ENCODE assay signal across 14 cellular contexts in the genomic region with DNA sequence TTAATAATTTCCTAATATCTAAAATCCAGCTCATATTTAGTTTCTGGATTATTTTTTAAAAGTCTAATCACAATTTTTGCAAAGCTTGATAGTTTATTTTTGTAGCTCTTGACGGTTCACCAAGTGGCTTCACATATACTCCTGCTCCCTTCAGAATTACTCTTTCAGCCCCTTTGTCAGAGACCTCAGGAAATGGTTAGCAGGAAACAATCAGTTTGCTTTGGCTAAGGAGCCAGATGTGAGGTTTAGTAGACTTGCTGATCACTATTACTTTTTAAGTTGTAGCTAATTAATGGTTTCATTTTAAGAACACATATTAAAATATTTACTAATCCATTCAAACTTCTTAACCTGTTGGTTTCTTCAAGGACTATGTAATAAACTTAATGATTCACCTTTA. TPM values are rescaled to one million over a fixed set of nuclear protein-coding genes. Genes with fewer than 3 reads are reported as not detected.
DNase-seq lines count a peak whose midpoint lies in the region; ATAC-seq, FAIRE-seq and TF ChIP-seq lines count a peak whose summit lies in the region.
"Had no signal": no experiment of that assay in that cellular context is flagged by ENCODE, and none has a peak within 500 bp of the region (broad histone marks: within the 10 kb centered on the region; RNA-seq: fewer than 3 reads in every experiment).

No MANE protein-coding gene starts in this region.

- H3K4me3 Mint-ChIP-seq in brain, result peak overlapping the region; percentile 45 to 81 (median 65)

- H3K4me2 ChIP-seq in A549, result peak overlapping the region; percentile 77; the same call in 2 of the 3 replicates
- peak overlapping the region; percentile 25 for H3K4me2 ChIP-seq in OCI-LY3 (ENCODE audit: low read length)

- TF ChIP-seq EP300 in A549 (IDR thresholded peaks at IDR 0.05), result no peak

- POLR2A ChIA-PET in A549 (lab: Yijun Ruan, JAX), result no interaction called here

- no peak overlapping the region for H2AFZ ChIP-seq in OCI-LY3 (ENCODE audit: low read depth, low read length)
- H2AFZ ChIP-seq: GM23248 had no signal

- H3K4me1 Mint-ChIP-seq in brain, result peaks cover 43% of the 10 kb centered on the region

- DNase-seq in A549 (ENCODE audit: low read depth in 1 of 2, low spot score in 1 of 2) (no peak), D721Med (ENCODE audit: insufficient read length, low spot score) (no peak), islet precursor cell (no peak), NCI-H510A treated with DMSO at 0.1 percent for 48 hours (lab: John Stamatoyannopoulos, UW) (no peak), NCI-H345 treated with DMSO at 0.1 percent for 48 hours (lab: John Stamatoyannopoulos, UW; ENCODE audit: unreplicated experiment) (no peak)
- DNase-seq: activated effector memory CD4-positive, alpha-beta T cell treated with anti-CD3 and anti-CD28 coated beads, Interleukin-2, amount 50 U/mL, for 16 hours; GM23248; immature natural killer cell; sigmoid colon had no signal

- H3K9me3 ChIP-seq in A549 (no peaks in the 10 kb centered on the region), OCI-LY3 (ENCODE audit: insufficient read depth, low read length) (no peaks in the 10 kb centered on the region)
- H3K9me3 ChIP-seq: sigmoid colon, suprapubic skin had no signal

- H4K20me1 ChIP-seq in OCI-LY3 (ENCODE audit: insufficient read depth, low read length), result no peaks in the 10 kb centered on the region

- no peak overlapping the region for H3K27ac Mint-ChIP-seq in brain
- H3K27ac Mint-ChIP-seq: immature natural killer cell had no signal

- H3K27me3 Mint-ChIP-seq in brain, result peaks cover 12% of the 10 kb centered on the region
- H3K27me3 Mint-ChIP-seq: IgD-negative memory B cell had no signal

- ATAC-seq in A549 (no peak), HG02938 (IDR thresholded peaks at IDR 0.05; ENCODE audit: unreplicated experiment) (no peak)

- FAIRE-seq in A549 (lab: Jason Lieb, UNC) (no peak), D721Med (lab: Jason Lieb, UNC) (peak; percentile 29)

- peaks cover 36% of the 10 kb centered on the region for H3K36me3 Mint-ChIP-seq in brain
- H3K36me3 Mint-ChIP-seq: immature natural killer cell had no signal

- H3K27me3 ChIP-seq in OCI-LY3 (ENCODE audit: low read depth, low read length), result no peaks in the 10 kb centered on the region
- H3K27me3 ChIP-seq: sigmoid colon, suprapubic skin had no signal

- H3K9me3 Mint-ChIP-seq in brain, result no peaks in the 10 kb centered on the region
- H3K9me3 Mint-ChIP-seq: IgD-negative memory B cell, immature natural killer cell had no signal

- H3K79me2 ChIP-seq in OCI-LY3 (ENCODE audit: low read length), result peaks cover 38% of the 10 kb centered on the region

- no peak overlapping the region for H3K4me3 ChIP-seq in A549
- H3K4me3 ChIP-seq in OCI-LY3 (ENCODE audit: low read length), result peak overlapping the region; percentile 10
- H3K4me3 ChIP-seq: GM23248, sigmoid colon, suprapubic skin had no signal

- H3K27ac ChIP-seq in A549 (no peak overlapping the region), OCI-LY3 (ENCODE audit: low read length) (no peak overlapping the region)
- H3K27ac ChIP-seq: GM23248, sigmoid colon, suprapubic skin had no signal

- TF ChIP-seq RAD21 in A549 (conservative IDR thresholded peaks at IDR 0.05 in 1 of 2, IDR thresholded peaks at IDR 0.05 in 1 of 2), result no peak

- 0 out of 2 replicates have a peak overlapping the region, but pooled peaks have one; percentile 3 for H3K9ac ChIP-seq in OCI-LY3 (ENCODE audit: low read length)
- H3K9ac ChIP-seq: GM23248 had no signal

- TF ChIP-seq CTCF in A549 (IDR thresholded peaks at IDR 0.05) (no peak), D721Med (IDR thresholded peaks at IDR 0.05; ENCODE audit: insufficient read depth, missing control alignments) (no peak), OCI-LY3 (IDR thresholded peaks at IDR 0.05; ENCODE audit: low read depth, low read length) (no peak), brain (conservative IDR thresholded peaks at IDR 0.05) (no peak)

- CTCF ChIA-PET in A549 (lab: Yijun Ruan, JAX), result interaction anchor here (0.7 kb wide), 3 partner anchors 10 to 1172 kb away, joined by 3 to 6 read pairs (median 5); no protein-coding TSS in a partner anchor

- 65% methylated on average over 1 of the region's 1 CpG for WGBS in A549 (ENCODE audit: missing lambda C conversion rate)

- peaks cover 15% of the 10 kb centered on the region for H3K36me3 ChIP-seq in OCI-LY3 (replicated peaks; ENCODE audit: low read depth, low read length)
- H3K36me3 ChIP-seq: sigmoid colon had no signal

- H3K4me1 ChIP-seq in A549 (peaks cover 10% of the 10 kb centered on the region; the same call in 2 of the 3 replicates), OCI-LY3 (ENCODE audit: low read length) (peaks cover 13% of the 10 kb centered on the region; the same call in 1 of the 2 replicates)

- TF ChIP-seq POLR2A in A549 (IDR thresholded peaks at IDR 0.05; ENCODE audit: low read length), result no peak

TF ChIP-seq in A549, 52 proteins besides CTCF, POLR2A, EP300 and RAD21:
- TF ChIP-seq RCOR1 (IDR thresholded peaks at IDR 0.05; ENCODE audit: low read depth, low read length), result no peak
- TF ChIP-seq, protein P1, sequence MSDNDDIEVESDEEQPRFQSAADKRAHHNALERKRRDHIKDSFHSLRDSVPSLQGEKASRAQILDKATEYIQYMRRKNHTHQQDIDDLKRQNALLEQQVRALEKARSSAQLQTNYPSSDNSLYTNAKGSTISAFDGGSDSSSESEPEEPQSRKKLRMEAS (IDR thresholded peaks at IDR 0.05), result no peak
- no peak for TF ChIP-seq RARB (CRISPR knock-in tag; IDR thresholded peaks at IDR 0.05)
- TF ChIP-seq KDM1A (IDR thresholded peaks at IDR 0.05; ENCODE audit: low read depth), result no peak
- no peak for TF ChIP-seq HOXA7 (CRISPR knock-in tag; IDR thresholded peaks at IDR 0.05)
- TF ChIP-seq REST (IDR thresholded peaks at IDR 0.05), result no peak
- no peak for TF ChIP-seq EHMT2 (IDR thresholded peaks at IDR 0.05; ENCODE audit: low read depth)
- no peak for TF ChIP-seq ESRRA (IDR thresholded peaks at IDR 0.05; ENCODE audit: borderline replicate concordance, low read length)
- no peak for TF ChIP-seq HDAC2 (IDR thresholded peaks at IDR 0.05)
- TF ChIP-seq JUNB (IDR thresholded peaks at IDR 0.05), result no peak
- TF ChIP-seq ZSCAN20 (CRISPR knock-in tag; IDR thresholded peaks at IDR 0.05), result no peak
- TF ChIP-seq RFX5 (IDR thresholded peaks at IDR 0.05), result no peak
- no peak for TF ChIP-seq TFCP2L1 (CRISPR knock-in tag; IDR thresholded peaks at IDR 0.05)

RNA-seq across cellular contexts. Expression of gene RBBP8, which starts 2.3 kb away (rescaled TPM):
- polyA plus RNA-seq in A549 (2011; rRNA removed), result 49.6 and 65.4 TPM in 2 replicates
- polyA plus RNA-seq in A549 (2012; cell fraction: cytosol; rRNA removed), result 11.4 and 13.0 TPM in 2 replicates
- 4.4 and 8.5 TPM in 2 replicates for polyA plus RNA-seq in A549 (2012; cell fraction: nucleus; rRNA removed)
- polyA plus RNA-seq in A549 (2017; fragmentation: RNase III; extraction: RNeasy Plus Mini Kit Qiagen cat#74134 plus additional on column Dnase treatment), result 25.6 to 28.2 TPM (median 26.8 TPM) in 3 replicates
- 14.9 and 19.3 TPM in 2 replicates for polyA minus RNA-seq in A549 (2011; rRNA and poly(A)+ RNA removed)
- 11.5 TPM for polyA plus RNA-seq in brain (ENCODE audit: insufficient read depth, low read depth, low replicate concordance)
